Comparison of ENCODE assay signal across 8 cellular contexts in genomic region chr9:101449071-101449721, GRCh38. TPM values are rescaled to one million over a fixed set of nuclear protein-coding genes. Genes with fewer than 3 reads are reported as not detected.
DNase-seq lines count a peak whose midpoint lies in the region; ATAC-seq and TF ChIP-seq lines count a peak whose summit lies in the region.

No MANE protein-coding gene starts in this region.

- intact Hi-C loops in activated CD4-positive, alpha-beta T cell treated with anti-CD3 and anti-CD28 coated beads for 36 hours (cut with DNase I, micrococcal nuclease) = loop anchor here (2.0 kb wide), 1 partner anchor 82 kb away; no protein-coding TSS in a partner anchor

- CTCF ChIA-PET in activated CD4-positive, alpha-beta T cell treated with anti-CD3 and anti-CD28 coated beads for 36 hours (lab: Charles Lee) = interaction anchor here (0.7 to 1.8 kb wide), 6 partner anchors 10 to 86 kb away, joined by 3 to 9 read pairs (median 4); partner anchors contain the start of gene RNF20

- peaks cover 6% of the 10 kb centered on the region for H3K9me3 Mint-ChIP-seq in activated CD4-positive, alpha-beta T cell treated with anti-CD3 and anti-CD28 coated beads for 36 hours (ENCODE audit: low read depth)

- peaks cover 54% of the 10 kb centered on the region for H3K27me3 Mint-ChIP-seq in activated CD4-positive, alpha-beta T cell treated with anti-CD3 and anti-CD28 coated beads for 36 hours

- H3K4me3 Mint-ChIP-seq in activated CD4-positive, alpha-beta T cell treated with anti-CD3 and anti-CD28 coated beads for 36 hours = peak overlapping the region; percentile 45

- no peak overlapping the region for H3K27ac Mint-ChIP-seq in activated CD4-positive, alpha-beta T cell treated with anti-CD3 and anti-CD28 coated beads for 36 hours

- H3K27ac ChIP-seq in coronary artery = no peak overlapping the region

- POLR2A ChIA-PET in activated CD4-positive, alpha-beta T cell treated with anti-CD3 and anti-CD28 coated beads for 36 hours (lab: Charles Lee) = no interaction called here

- H3K36me3 Mint-ChIP-seq in activated CD4-positive, alpha-beta T cell treated with anti-CD3 and anti-CD28 coated beads for 36 hours (ENCODE audit: low read depth) = no peaks in the 10 kb centered on the region

- peaks cover 10% of the 10 kb centered on the region for H3K4me1 Mint-ChIP-seq in activated CD4-positive, alpha-beta T cell treated with anti-CD3 and anti-CD28 coated beads for 36 hours

- peak overlapping the region; percentile 70 for H3K4me3 ChIP-seq in coronary artery

- DNase-seq in AG09319 (ENCODE audit: extremely low read depth, low read depth) (no peak), NCI-H2227 (lab: John Stamatoyannopoulos, UW; ENCODE audit: unreplicated experiment) (peak; percentile 86), coronary artery (ENCODE audit: low spot score) (peak; percentile 78), kidney tubule cell (ENCODE audit: low spot score) (peak; percentile 80)
- peak; percentile 71 for DNase-seq in activated CD4-positive, alpha-beta T cell treated with anti-CD3 and anti-CD28 coated beads for 36 hours
- peak; percentile 63 for DNase-seq in stimulated activated CD4-positive, alpha-beta T cell treated with anti-CD3 and anti-CD28 coated beads, Interleukin-15, amount 100 ng/mL, for 24 hours

- ATAC-seq in GM18909 (IDR thresholded peaks at IDR 0.05; ENCODE audit: poor library complexity, unreplicated experiment) (peak; percentile 99), HG03135 (IDR thresholded peaks at IDR 0.05; ENCODE audit: unreplicated experiment) (peak; percentile 97)
- ATAC-seq in activated CD4-positive, alpha-beta T cell treated with anti-CD3 and anti-CD28 coated beads for 36 hours = peak; percentile 91

- peak; percentile 61 for TF ChIP-seq CTCF in AG09319 (IDR thresholded peaks at IDR 0.05; ENCODE audit: low read depth, low read length)
- TF ChIP-seq CTCF in coronary artery (IDR thresholded peaks at IDR 0.05) = peak; percentile 70

RNA-seq across cellular contexts. Expression of gene ALDOB, which starts 13.6 kb away (rescaled TPM):
- not detected for total RNA-seq in activated CD4-positive, alpha-beta T cell treated with anti-CD3 and anti-CD28 coated beads for 36 hours

RNA-seq across cellular contexts. Expression of gene ZNF189, which starts 50.5 kb away (rescaled TPM):
- total RNA-seq in activated CD4-positive, alpha-beta T cell treated with anti-CD3 and anti-CD28 coated beads for 36 hours = 10 to 100 TPM; 10.2 to 13.1 TPM

RNA-seq across cellular contexts. Expression of gene MRPL50, which starts 50.8 kb away (rescaled TPM):
- total RNA-seq in activated CD4-positive, alpha-beta T cell treated with anti-CD3 and anti-CD28 coated beads for 36 hours = 10 to 100 TPM; 15.5 to 17.0 TPM
